ENCODE assay signal across 9 cellular contexts in the genomic region with DNA sequence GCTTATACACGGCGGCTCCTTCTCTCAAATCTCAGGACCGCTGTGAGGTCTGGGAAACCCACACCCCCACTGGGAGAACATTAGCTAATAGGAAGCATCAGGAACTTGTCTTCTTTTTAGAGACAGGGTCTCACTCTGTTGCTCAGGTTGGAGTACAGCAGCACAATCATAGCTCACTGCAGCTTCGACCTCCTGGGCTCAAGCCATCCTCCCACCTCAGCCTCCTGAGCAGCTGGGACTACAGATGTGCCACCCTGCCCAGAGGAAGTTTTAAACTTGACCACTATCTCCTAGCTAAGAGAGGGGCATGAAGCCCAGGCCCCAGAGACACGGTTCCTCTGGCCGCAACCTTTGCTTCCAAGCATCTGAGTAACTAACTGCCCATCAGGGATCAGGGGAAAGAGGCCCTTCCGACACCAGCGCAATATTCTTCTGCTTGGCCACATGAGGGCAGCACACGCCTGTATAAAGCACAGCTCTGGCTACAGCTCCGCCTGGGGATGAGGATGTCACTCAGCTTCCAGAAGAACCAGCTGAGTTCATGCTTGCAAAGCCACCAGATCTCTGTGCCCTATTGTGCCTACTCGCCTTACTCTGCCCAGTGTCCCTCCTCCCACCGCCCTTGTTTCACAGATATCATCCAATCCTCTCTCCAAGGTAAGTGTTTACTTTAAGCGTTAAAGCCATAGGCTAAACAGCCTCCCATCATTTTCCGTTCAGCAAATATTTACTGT. TPM values are rescaled to one million over a fixed set of nuclear protein-coding genes. Genes with fewer than 3 reads are reported as not detected.
DNase-seq lines count a peak whose midpoint lies in the region; ATAC-seq lines count a peak whose summit lies in the region.
"Had no signal": no experiment of that assay in that cellular context is flagged by ENCODE, and none has a peak within 500 bp of the region (broad histone marks: within the 10 kb centered on the region; RNA-seq: fewer than 3 reads in every experiment).

No MANE protein-coding gene starts in this region.

- DNase-seq in DMS 273 (lab: John Stamatoyannopoulos, UW; ENCODE audit: unreplicated experiment) = peak; percentile 68
- DNase-seq in NCI-H146 treated with DMSO at 0.1 percent for 48 hours (lab: John Stamatoyannopoulos, UW; ENCODE audit: unreplicated experiment) = peak; percentile 3
- DNase-seq in UCSD-AML1 (lab: John Stamatoyannopoulos, UW; ENCODE audit: unreplicated experiment) = peak; percentile 52
- DNase-seq in cerebellar cortex (ENCODE audit: low spot score) = peak; percentile 79
- peak; percentile 61 for DNase-seq in left lobe of liver (ENCODE audit: low spot score)
- peak in 2 of 3 donors; percentile 10 to 30 for DNase-seq in stimulated activated CD4-positive, alpha-beta T cell treated with anti-CD3 and anti-CD28 coated beads, TNF-alpha, amount 100 ng/mL, for 1 hour (ENCODE audit: low read depth in 3 of 3, low spot score in 1 of 3)

- peak; percentile 71 for ATAC-seq in GM21619 (IDR thresholded peaks at IDR 0.05; ENCODE audit: unreplicated experiment)
- ATAC-seq in left lobe of liver = peak; percentile 97
- ATAC-seq in GM18520 (IDR thresholded peaks at IDR 0.05; ENCODE audit: unreplicated experiment) = no peak

RNA-seq across cellular contexts. Expression of gene SLC6A11, which starts 57.6 kb away (rescaled TPM):
- 0.13 TPM for total RNA-seq in left lobe of liver
- total RNA-seq: activated CD8-positive, alpha-beta memory T cell treated with anti-CD3 and anti-CD28 coated beads for 36 hours had no signal

Comparison
In these comparisons a context has a peak if more than half of its experiments do, and no peak if none do; other contexts are left out.
1. DNase-seq: peak in every context shown above with its lines; median percentile 79 in cerebellar cortex; 68 in DMS 273; 61 in left lobe of liver; 52 in UCSD-AML1; 20 in stimulated activated CD4-positive, alpha-beta T cell treated with anti-CD3 and anti-CD28 coated beads, TNF-alpha, amount 100 ng/mL, for 1 hour; 3 in NCI-H146 treated with DMSO at 0.1 percent for 48 hours.